ENCODE assay signal across 8 cellular contexts in the genomic region with DNA sequence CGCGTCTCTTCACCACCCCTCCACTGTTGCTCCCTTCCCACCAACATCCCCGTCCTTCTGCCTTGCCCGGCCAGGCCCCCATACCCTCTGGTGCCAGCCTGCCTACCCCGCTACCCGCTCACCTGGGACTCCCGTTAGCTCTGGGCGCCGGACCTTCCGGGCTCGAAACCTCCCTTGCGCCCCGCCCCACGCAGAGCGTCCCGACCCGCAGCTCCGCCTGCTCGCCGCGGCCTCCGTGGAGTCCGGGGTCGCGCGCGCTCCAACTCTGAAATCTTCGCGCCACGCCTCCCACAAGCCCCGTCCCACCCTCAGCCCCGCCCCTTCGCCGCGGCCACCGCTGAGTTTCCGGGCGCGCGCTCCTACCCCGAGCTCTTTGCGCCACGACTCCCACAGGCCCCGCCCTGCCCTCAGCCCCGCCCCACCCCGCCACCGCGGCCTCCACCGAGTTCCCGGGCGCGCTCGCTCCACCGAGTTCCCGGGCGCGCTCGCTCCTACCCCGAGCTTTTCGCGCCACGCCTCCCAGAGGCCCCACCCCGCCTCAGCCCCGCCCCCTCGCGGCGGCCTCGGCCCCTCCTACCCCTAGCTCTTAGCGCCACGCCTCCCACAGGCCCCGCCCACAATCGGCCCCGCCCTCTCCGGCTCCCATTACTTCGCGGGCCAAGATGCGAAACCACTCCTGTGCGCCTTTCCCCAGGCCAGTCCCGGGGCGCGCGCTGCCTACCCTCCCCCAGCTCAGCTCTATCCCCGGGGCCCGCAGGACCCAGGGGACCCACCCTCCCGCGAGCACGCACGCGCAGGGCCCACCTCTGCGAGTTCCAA. TPM values are rescaled to one million over a fixed set of nuclear protein-coding genes. Genes with fewer than 3 reads are reported as not detected.
DNase-seq lines count a peak whose midpoint lies in the region; ATAC-seq and TF ChIP-seq lines count a peak whose summit lies in the region.

TSS of gene IFT25 (minus strand) at position 267 of the 819 bp plus-strand sequence. CDS start 5,617 bp downstream, outside the sequence.

- TF ChIP-seq EP300 in SK-N-SH (IDR thresholded peaks at IDR 0.05; ENCODE audit: borderline replicate concordance in 1 of 2, low read depth in 1 of 2, low read length in 1 of 2) (no peak), suprapubic skin (IDR thresholded peaks at IDR 0.05) (no peak)

- H3K4me2 ChIP-seq in SK-N-SH, result peak within 1 kb of the TSS; percentile 93

- TF ChIP-seq CTCF in NB4 (IDR thresholded peaks at IDR 0.05; ENCODE audit: low read depth, low read length) (no peak), SK-N-SH (IDR thresholded peaks at IDR 0.05) (no peak), suprapubic skin (IDR thresholded peaks at IDR 0.05) (no peak)

- no peak for TF ChIP-seq RAD21 in SK-N-SH (IDR thresholded peaks at IDR 0.05; ENCODE audit: low read length)

- H3F3A ChIP-seq in SK-N-SH (replicated peaks; ENCODE audit: insufficient read depth), result no peaks in the 10 kb centered on the region

- H3K36me3 ChIP-seq in SK-N-SH (replicated peaks in 1 of 2; ENCODE audit: control insufficient read depth in 1 of 2, insufficient read depth in 2 of 2, low read length in 1 of 2) (peaks cover 14 to 20% of the 10 kb centered on the region in 2 experiments), suprapubic skin (no peaks in the 10 kb centered on the region)

- H3K27ac ChIP-seq in SK-N-SH (ENCODE audit: low read depth in 2 of 2, low read length in 1 of 2) (peak within 1 kb of the TSS; percentile 79 to 92), suprapubic skin (peak within 1 kb of the TSS; percentile 92)

- POLR2A ChIA-PET in SK-N-SH (lab: Yijun Ruan, JAX), result interaction anchor here (0.8 to 1.6 kb wide), 8 partner anchors 9 to 153 kb away, joined by 3 to 5 read pairs (median 4); partner anchors contain the start of genes TMEM59 and YIPF1

- H3K9ac ChIP-seq in SK-N-SH, result peak within 1 kb of the TSS; percentile 83

- H3K27me3 ChIP-seq in SK-N-SH (ENCODE audit: insufficient read depth), result no peaks in the 10 kb centered on the region
- no peaks in the 10 kb centered on the region for H3K27me3 ChIP-seq in suprapubic skin

- CTCF ChIA-PET in SK-N-SH (lab: Yijun Ruan, JAX), result interaction anchor here (0.7 to 11.2 kb wide), 7 partner anchors 13 to 501 kb away, joined by 3 to 100 read pairs (median 3); no protein-coding TSS in a partner anchor

- H3K4me1 ChIP-seq in SK-N-SH (ENCODE audit: control insufficient read depth in 1 of 2, insufficient read depth in 2 of 2, low read depth in 1 of 2, low read length in 1 of 2) (peaks cover 11 to 31% of the 10 kb centered on the region in 2 experiments; a peak in 2 of 4 replicates), suprapubic skin (peaks cover 31% of the 10 kb centered on the region)

- H3K79me2 ChIP-seq in SK-N-SH (ENCODE audit: insufficient read depth), result peaks cover 81% of the 10 kb centered on the region

- peak; percentile 66 for ATAC-seq in HG02571 (IDR thresholded peaks at IDR 0.05; ENCODE audit: unreplicated experiment)

- TF ChIP-seq POLR2A in NB4 (IDR thresholded peaks at IDR 0.05; ENCODE audit: extremely low read depth, insufficient read length) (peak; percentile 52), suprapubic skin (IDR thresholded peaks at IDR 0.05) (peak in 1 of 2 donors; percentile 41)

- no peaks in the 10 kb centered on the region for H3K9me2 ChIP-seq in SK-N-SH

- WGBS in SK-N-SH (ENCODE audit: low lambda C conversion rate), result 2% methylated on average over 36 of the region's 90 CpGs
- WGBS in suprapubic skin, result under 1% methylated on average over 28 of the region's 90 CpGs

- peak within 1 kb of the TSS; percentile 79; the same call in 1 of the 2 replicates for H2AFZ ChIP-seq in SK-N-SH (ENCODE audit: low read depth)

- H3K9me3 ChIP-seq in SK-N-SH (no peaks in the 10 kb centered on the region), suprapubic skin (no peaks in the 10 kb centered on the region)

- DNase-seq in NB4 (ENCODE audit: low read depth) (peak; percentile 95), SK-N-SH (peak; percentile 97), germinal center (ENCODE audit: low spot score) (peak; percentile 97), occipital lobe (lab: John Stamatoyannopoulos, UW) (peak; percentile 96), suprapubic skin (ENCODE audit: low spot score in 2 of 2) (peak; percentile 99)
- DNase-seq in activated naive CD4-positive, alpha-beta T cell treated with anti-CD3 and anti-CD28 coated beads, Interleukin-2, amount 50 U/mL, for 16 hours, result peak; percentile 96

- peak within 1 kb of the TSS; percentile 91 for H3K4me3 ChIP-seq in GM08714 (ENCODE audit: low read length)
- peak within 1 kb of the TSS; percentile 81 for H3K4me3 ChIP-seq in NB4 (ENCODE audit: low read depth, low read length)
- peak within 1 kb of the TSS; percentile 72 to 95 for H3K4me3 ChIP-seq in SK-N-SH (ENCODE audit: low read depth in 2 of 2, low read length in 1 of 2)
- H3K4me3 ChIP-seq in suprapubic skin, result peak within 1 kb of the TSS; percentile 90

- H4K20me1 ChIP-seq in SK-N-SH (ENCODE audit: insufficient read depth), result peaks cover 15% of the 10 kb centered on the region

TF ChIP-seq in SK-N-SH, 30 proteins besides CTCF, POLR2A, EP300 and RAD21 (continues in another document):
- peak; percentile 75; the same call in 1 of the 2 replicates for TF ChIP-seq POLR2AphosphoS5 (IDR thresholded peaks at IDR 0.05; ENCODE audit: low read depth, low read length)
- no peak for TF ChIP-seq GATA2 (CRISPR knock-in tag; IDR thresholded peaks at IDR 0.05)
- TF ChIP-seq GABPA (IDR thresholded peaks at IDR 0.05; ENCODE audit: low read depth), result no peak
- no peak for TF ChIP-seq NFIC (IDR thresholded peaks at IDR 0.05; ENCODE audit: borderline replicate concordance)
- peak; percentile 50; the same call in 1 of the 2 replicates for TF ChIP-seq SIN3A (IDR thresholded peaks at IDR 0.05; ENCODE audit: borderline replicate concordance, low read depth, low read length)
- TF ChIP-seq EZH2phosphoT487 (IDR thresholded peaks at IDR 0.05; ENCODE audit: borderline replicate concordance, low read depth), result no peak
- TF ChIP-seq FOXM1 (IDR thresholded peaks at IDR 0.05; ENCODE audit: low read depth), result no peak
- TF ChIP-seq MXI1 (IDR thresholded peaks at IDR 0.05; ENCODE audit: low read depth, low read length), result peak; percentile 31
- TF ChIP-seq, protein P1, sequence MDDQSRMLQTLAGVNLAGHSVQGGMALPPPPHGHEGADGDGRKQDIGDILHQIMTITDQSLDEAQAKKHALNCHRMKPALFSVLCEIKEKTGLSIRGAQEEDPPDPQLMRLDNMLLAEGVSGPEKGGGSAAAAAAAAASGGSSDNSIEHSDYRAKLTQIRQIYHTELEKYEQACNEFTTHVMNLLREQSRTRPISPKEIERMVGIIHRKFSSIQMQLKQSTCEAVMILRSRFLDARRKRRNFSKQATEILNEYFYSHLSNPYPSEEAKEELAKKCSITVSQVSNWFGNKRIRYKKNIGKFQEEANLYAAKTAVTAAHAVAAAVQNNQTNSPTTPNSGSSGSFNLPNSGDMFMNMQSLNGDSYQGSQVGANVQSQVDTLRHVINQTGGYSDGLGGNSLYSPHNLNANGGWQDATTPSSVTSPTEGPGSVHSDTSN (IDR thresholded peaks at IDR 0.05), result no peak
- no peak for TF ChIP-seq ZBTB33 (IDR thresholded peaks at IDR 0.05; ENCODE audit: borderline replicate concordance, low read depth)
- no peak for TF ChIP-seq NRF1 (IDR thresholded peaks at IDR 0.05; ENCODE audit: low read depth, low read length)
- no peak for TF ChIP-seq RCOR1 (IDR thresholded peaks at IDR 0.05; ENCODE audit: low read length)
- no peak for TF ChIP-seq USF1 (IDR thresholded peaks at IDR 0.05; ENCODE audit: borderline replicate concordance, low read depth)
- TF ChIP-seq ELF1 (IDR thresholded peaks at IDR 0.05), result peak; percentile 22; the same call in 1 of the 2 replicates
- no peak for TF ChIP-seq TEAD4 (IDR thresholded peaks at IDR 0.05; ENCODE audit: borderline replicate concordance, insufficient read depth)
- TF ChIP-seq YY1 (IDR thresholded peaks at IDR 0.05; ENCODE audit: low read depth), result no peak
- no peak for TF ChIP-seq FOXJ3 (CRISPR knock-in tag; IDR thresholded peaks at IDR 0.05)
- TF ChIP-seq RFX5 (IDR thresholded peaks at IDR 0.05; ENCODE audit: low read length), result no peak
- TF ChIP-seq, protein P2, sequence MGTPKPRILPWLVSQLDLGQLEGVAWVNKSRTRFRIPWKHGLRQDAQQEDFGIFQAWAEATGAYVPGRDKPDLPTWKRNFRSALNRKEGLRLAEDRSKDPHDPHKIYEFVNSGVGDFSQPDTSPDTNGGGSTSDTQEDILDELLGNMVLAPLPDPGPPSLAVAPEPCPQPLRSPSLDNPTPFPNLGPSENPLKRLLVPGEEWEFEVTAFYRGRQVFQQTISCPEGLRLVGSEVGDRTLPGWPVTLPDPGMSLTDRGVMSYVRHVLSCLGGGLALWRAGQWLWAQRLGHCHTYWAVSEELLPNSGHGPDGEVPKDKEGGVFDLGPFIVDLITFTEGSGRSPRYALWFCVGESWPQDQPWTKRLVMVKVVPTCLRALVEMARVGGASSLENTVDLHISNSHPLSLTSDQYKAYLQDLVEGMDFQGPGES (IDR thresholded peaks at IDR 0.05; ENCODE audit: low read depth, low read length), result no peak

RNA-seq across cellular contexts. Expression of gene IFT25, which starts in this region (rescaled TPM):
- 25.7 TPM in 2 replicates for polyA plus RNA-seq in SK-N-SH (2012; rRNA removed)
- 34.8 and 55.2 TPM in 2 replicates for polyA plus RNA-seq in SK-N-SH (2012; cell fraction: cytosol; rRNA removed)
- 17.1 and 25.3 TPM in 2 replicates for polyA plus RNA-seq in SK-N-SH (2012; cell fraction: nucleus; rRNA removed)
- 21.2 TPM for total RNA-seq in occipital lobe
- 10 to 100 TPM in 3 of 4 donors, 1 to 10 TPM in 1; 8.8 to 36.5 (median 13.8) TPM for total RNA-seq in suprapubic skin

Comparison
In these comparisons a context has a peak if more than half of its experiments do, and no peak if none do; other contexts are left out.
1. Peak in every context shown above with its lines: DNase-seq, ATAC-seq, H3K4me3 ChIP-seq and H3K27ac ChIP-seq.